1 cellular context compared by ENCODE assay signal in genomic region chr17:77088455-77089117, GRCh38.
TF ChIP-seq lines count a peak whose summit lies in the region.

No MANE protein-coding gene starts in this region.

TF ChIP-seq in HepG2, 621 proteins besides CTCF, POLR2A, EP300 and RAD21 (continued from another document and continues in another):
- no peak for TF ChIP-seq HNF1A (IDR thresholded peaks at IDR 0.05; ENCODE audit: low read depth)
- peak; percentile 89 for TF ChIP-seq HNF1A (CRISPR knock-in tag; IDR thresholded peaks at IDR 0.05; ENCODE audit: borderline replicate concordance)
- TF ChIP-seq CERS6 (CRISPR knock-in tag; IDR thresholded peaks at IDR 0.05), result no peak
- no peak for TF ChIP-seq STAT6 (CRISPR knock-in tag; IDR thresholded peaks at IDR 0.05; ENCODE audit: borderline replicate concordance)
- peak; percentile 50; the same call in 1 of the 2 replicates for TF ChIP-seq TFAP4 (IDR thresholded peaks at IDR 0.05; ENCODE audit: borderline replicate concordance, low read depth)
- TF ChIP-seq MYC (CRISPR knock-in tag; IDR thresholded peaks at IDR 0.05; ENCODE audit: borderline replicate concordance), result peak; percentile 100
- TF ChIP-seq FOXJ3 (CRISPR knock-in tag; IDR thresholded peaks at IDR 0.05; ENCODE audit: borderline replicate concordance), result peak; percentile 72; the same call in 1 of the 2 replicates
- no peak for TF ChIP-seq E2F1 (CRISPR knock-in tag; IDR thresholded peaks at IDR 0.05)
- peak; percentile 63; the same call in 1 of the 2 replicates for TF ChIP-seq ZIK1 (CRISPR knock-in tag; IDR thresholded peaks at IDR 0.05; ENCODE audit: borderline replicate concordance, low read depth)
- no peak for TF ChIP-seq SCMH1 (CRISPR knock-in tag; IDR thresholded peaks at IDR 0.05; ENCODE audit: borderline replicate concordance)
- peak; percentile 70; the same call in 1 of the 2 replicates for TF ChIP-seq PRDM4 (CRISPR knock-in tag; IDR thresholded peaks at IDR 0.05; ENCODE audit: borderline replicate concordance)
- peak; percentile 95 for TF ChIP-seq ZFY (CRISPR knock-in tag; IDR thresholded peaks at IDR 0.05)
- no peak for TF ChIP-seq FLYWCH1 (CRISPR knock-in tag; IDR thresholded peaks at IDR 0.05)
- no peak for TF ChIP-seq HNRNPK (IDR thresholded peaks at IDR 0.05; ENCODE audit: low read depth, low read length, poor library complexity, severe bottlenecking)
- TF ChIP-seq MYPOP (CRISPR knock-in tag; IDR thresholded peaks at IDR 0.05), result 0 out of 2 replicates have a peak, but pooled peaks have one; percentile 60
- TF ChIP-seq PRMT3 (CRISPR knock-in tag; IDR thresholded peaks at IDR 0.05; ENCODE audit: borderline replicate concordance, low read depth), result peak; percentile 73; the same call in 1 of the 2 replicates
- TF ChIP-seq SOX5 (CRISPR knock-in tag; IDR thresholded peaks at IDR 0.05; ENCODE audit: borderline replicate concordance), result peak; percentile 88
- no peak; the same call in 1 of the 2 replicates for TF ChIP-seq CREB3 (CRISPR knock-in tag; IDR thresholded peaks at IDR 0.05)
- peak; percentile 87 for TF ChIP-seq ZNF724P (CRISPR knock-in tag; IDR thresholded peaks at IDR 0.05; ENCODE audit: borderline replicate concordance)
- peak; percentile 81 for TF ChIP-seq AFF4 (CRISPR knock-in tag; IDR thresholded peaks at IDR 0.05)
- peak; percentile 91 for TF ChIP-seq ZNF552 (CRISPR knock-in tag; IDR thresholded peaks at IDR 0.05; ENCODE audit: borderline replicate concordance)
- no peak for TF ChIP-seq ATRX (CRISPR knock-in tag; IDR thresholded peaks at IDR 0.05; ENCODE audit: borderline replicate concordance)
- TF ChIP-seq TBL1XR1 (IDR thresholded peaks at IDR 0.05; ENCODE audit: borderline replicate concordance, low read length, partially characterized antibody), result no peak
- TF ChIP-seq BHLHE40 (IDR thresholded peaks at IDR 0.05; ENCODE audit: low read length), result peak; percentile 92
- peak; percentile 94 for TF ChIP-seq ZMYM4 (CRISPR knock-in tag; IDR thresholded peaks at IDR 0.05)
- peak; percentile 65 for TF ChIP-seq ZNF652 (CRISPR knock-in tag; IDR thresholded peaks at IDR 0.05; ENCODE audit: borderline replicate concordance, low read depth)
- no peak for TF ChIP-seq ZNF644 (CRISPR knock-in tag; IDR thresholded peaks at IDR 0.05; ENCODE audit: low read depth)
- TF ChIP-seq ZNF556 (CRISPR knock-in tag; IDR thresholded peaks at IDR 0.05; ENCODE audit: borderline replicate concordance), result peak; percentile 95; the same call in 1 of the 2 replicates
- TF ChIP-seq HNF1B (CRISPR knock-in tag; IDR thresholded peaks at IDR 0.05), result peak; percentile 97
- TF ChIP-seq SAP130 (CRISPR knock-in tag; IDR thresholded peaks at IDR 0.05; ENCODE audit: low read depth), result peak; percentile 100
- peak; percentile 98; the same call in 1 of the 2 replicates for TF ChIP-seq ZNF766 (CRISPR knock-in tag; IDR thresholded peaks at IDR 0.05; ENCODE audit: borderline replicate concordance)
- peak; percentile 91 for TF ChIP-seq POLR2AphosphoS5 (IDR thresholded peaks at IDR 0.05; ENCODE audit: low read depth, low read length)
- TF ChIP-seq ARNT2 (CRISPR knock-in tag; IDR thresholded peaks at IDR 0.05; ENCODE audit: low read depth), result peak; percentile 98
